Comparison of ENCODE assay signal across 1 cellular context in genomic region chr1:11072216-11072917, GRCh38.
A peak's percentile ranks its signal among the peaks of the same experiment; 100 is the strongest.
TF ChIP-seq lines count a peak whose summit lies in the region.

No MANE protein-coding gene starts in this region.

TF ChIP-seq in GM12878, 131 proteins besides CTCF, POLR2A, EP300 and RAD21:
- no peak for TF ChIP-seq NFIC (IDR thresholded peaks at IDR 0.05; ENCODE audit: low read depth, low read length)
- TF ChIP-seq, protein P1, sequence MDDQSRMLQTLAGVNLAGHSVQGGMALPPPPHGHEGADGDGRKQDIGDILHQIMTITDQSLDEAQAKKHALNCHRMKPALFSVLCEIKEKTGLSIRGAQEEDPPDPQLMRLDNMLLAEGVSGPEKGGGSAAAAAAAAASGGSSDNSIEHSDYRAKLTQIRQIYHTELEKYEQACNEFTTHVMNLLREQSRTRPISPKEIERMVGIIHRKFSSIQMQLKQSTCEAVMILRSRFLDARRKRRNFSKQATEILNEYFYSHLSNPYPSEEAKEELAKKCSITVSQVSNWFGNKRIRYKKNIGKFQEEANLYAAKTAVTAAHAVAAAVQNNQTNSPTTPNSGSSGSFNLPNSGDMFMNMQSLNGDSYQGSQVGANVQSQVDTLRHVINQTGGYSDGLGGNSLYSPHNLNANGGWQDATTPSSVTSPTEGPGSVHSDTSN (IDR thresholded peaks at IDR 0.05; ENCODE audit: insufficient replicate concordance, low read depth, low read length), result no peak
- TF ChIP-seq SMC3 (IDR thresholded peaks at IDR 0.05; ENCODE audit: borderline replicate concordance, low read length), result peak; percentile 14; the same call in 1 of the 2 replicates
- no peak for TF ChIP-seq RELA (IDR thresholded peaks at IDR 0.05; ENCODE audit: borderline replicate concordance, partially characterized antibody)
- TF ChIP-seq SMARCA5 (IDR thresholded peaks at IDR 0.05), result no peak
- no peak for TF ChIP-seq BMI1 (IDR thresholded peaks at IDR 0.05; ENCODE audit: borderline replicate concordance)
- no peak for TF ChIP-seq NKRF (conservative IDR thresholded peaks at IDR 0.05)
- TF ChIP-seq RUNX3 (IDR thresholded peaks at IDR 0.05; ENCODE audit: low read length), result no peak
- no peak for TF ChIP-seq CHD1 (IDR thresholded peaks at IDR 0.05; ENCODE audit: low read depth, low read length)
- no peak for TF ChIP-seq NR2C1 (IDR thresholded peaks at IDR 0.05)
- TF ChIP-seq IRF4 (IDR thresholded peaks at IDR 0.05; ENCODE audit: low read depth, low read length), result peak; percentile 45; the same call in 1 of the 2 replicates
- TF ChIP-seq, protein P2, sequence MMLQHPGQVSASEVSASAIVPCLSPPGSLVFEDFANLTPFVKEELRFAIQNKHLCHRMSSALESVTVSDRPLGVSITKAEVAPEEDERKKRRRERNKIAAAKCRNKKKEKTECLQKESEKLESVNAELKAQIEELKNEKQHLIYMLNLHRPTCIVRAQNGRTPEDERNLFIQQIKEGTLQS (IDR thresholded peaks at IDR 0.05; ENCODE audit: borderline replicate concordance, extremely low read depth, low read depth, low read length), result no peak
- no peak for TF ChIP-seq YY1 (IDR thresholded peaks at IDR 0.05; ENCODE audit: low read depth, low read length)
- no peak for TF ChIP-seq SIX5 (IDR thresholded peaks at IDR 0.05; ENCODE audit: low read depth, low read length, severe bottlenecking)
- no peak for TF ChIP-seq TCF3 (IDR thresholded peaks at IDR 0.05; ENCODE audit: borderline replicate concordance, insufficient read depth, low read depth, low read length)
- 0 out of 2 replicates have a peak, but pooled peaks have one; percentile 9 for TF ChIP-seq CREB1 (IDR thresholded peaks at IDR 0.05; ENCODE audit: low read depth)
- TF ChIP-seq, protein P3, sequence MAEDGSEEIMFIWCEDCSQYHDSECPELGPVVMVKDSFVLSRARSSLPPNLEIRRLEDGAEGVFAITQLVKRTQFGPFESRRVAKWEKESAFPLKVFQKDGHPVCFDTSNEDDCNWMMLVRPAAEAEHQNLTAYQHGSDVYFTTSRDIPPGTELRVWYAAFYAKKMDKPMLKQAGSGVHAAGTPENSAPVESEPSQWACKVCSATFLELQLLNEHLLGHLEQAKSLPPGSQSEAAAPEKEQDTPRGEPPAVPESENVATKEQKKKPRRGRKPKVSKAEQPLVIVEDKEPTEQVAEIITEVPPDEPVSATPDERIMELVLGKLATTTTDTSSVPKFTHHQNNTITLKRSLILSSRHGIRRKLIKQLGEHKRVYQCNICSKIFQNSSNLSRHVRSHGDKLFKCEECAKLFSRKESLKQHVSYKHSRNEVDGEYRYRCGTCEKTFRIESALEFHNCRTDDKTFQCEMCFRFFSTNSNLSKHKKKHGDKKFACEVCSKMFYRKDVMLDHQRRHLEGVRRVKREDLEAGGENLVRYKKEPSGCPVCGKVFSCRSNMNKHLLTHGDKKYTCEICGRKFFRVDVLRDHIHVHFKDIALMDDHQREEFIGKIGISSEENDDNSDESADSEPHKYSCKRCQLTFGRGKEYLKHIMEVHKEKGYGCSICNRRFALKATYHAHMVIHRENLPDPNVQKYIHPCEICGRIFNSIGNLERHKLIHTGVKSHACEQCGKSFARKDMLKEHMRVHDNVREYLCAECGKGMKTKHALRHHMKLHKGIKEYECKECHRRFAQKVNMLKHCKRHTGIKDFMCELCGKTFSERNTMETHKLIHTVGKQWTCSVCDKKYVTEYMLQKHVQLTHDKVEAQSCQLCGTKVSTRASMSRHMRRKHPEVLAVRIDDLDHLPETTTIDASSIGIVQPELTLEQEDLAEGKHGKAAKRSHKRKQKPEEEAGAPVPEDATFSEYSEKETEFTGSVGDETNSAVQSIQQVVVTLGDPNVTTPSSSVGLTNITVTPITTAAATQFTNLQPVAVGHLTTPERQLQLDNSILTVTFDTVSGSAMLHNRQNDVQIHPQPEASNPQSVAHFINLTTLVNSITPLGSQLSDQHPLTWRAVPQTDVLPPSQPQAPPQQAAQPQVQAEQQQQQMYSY (CRISPR knock-in tag; IDR thresholded peaks at IDR 0.05), result no peak
- TF ChIP-seq FOXK2 (IDR thresholded peaks at IDR 0.05), result no peak
- no peak for TF ChIP-seq TBL1XR1 (IDR thresholded peaks at IDR 0.05; ENCODE audit: low read depth, low read length)
- TF ChIP-seq ASH2L (IDR thresholded peaks at IDR 0.05; ENCODE audit: borderline replicate concordance, low read depth), result no peak
- no peak for TF ChIP-seq HDAC2 (IDR thresholded peaks at IDR 0.05)
- no peak for TF ChIP-seq HDAC6 (IDR thresholded peaks at IDR 0.05; ENCODE audit: unreplicated experiment)
- TF ChIP-seq BRCA1 (IDR thresholded peaks at IDR 0.05; ENCODE audit: low read depth, low read length), result no peak
- no peak for TF ChIP-seq NFYA (IDR thresholded peaks at IDR 0.05; ENCODE audit: borderline replicate concordance, low read depth, low read length)
- no peak for TF ChIP-seq SMAD1 (IDR thresholded peaks at IDR 0.05; ENCODE audit: low read depth, partially characterized antibody)
- no peak for TF ChIP-seq TARDBP (IDR thresholded peaks at IDR 0.05; ENCODE audit: borderline replicate concordance)
- no peak for TF ChIP-seq SP1 (IDR thresholded peaks at IDR 0.05; ENCODE audit: low read depth, low read length)
- no peak for TF ChIP-seq ZNF207 (IDR thresholded peaks at IDR 0.05; ENCODE audit: borderline replicate concordance)
- no peak for TF ChIP-seq EZH2 (IDR thresholded peaks at IDR 0.05; ENCODE audit: borderline replicate concordance, control insufficient read depth, low read depth, low read length)
- TF ChIP-seq GABPA (IDR thresholded peaks at IDR 0.05; ENCODE audit: low read depth), result no peak
- no peak for TF ChIP-seq ZNF217 (IDR thresholded peaks at IDR 0.05)
- no peak for TF ChIP-seq EED (IDR thresholded peaks at IDR 0.05; ENCODE audit: low read depth)
- TF ChIP-seq NRF1 (conservative IDR thresholded peaks at IDR 0.05; ENCODE audit: low read depth, low read length), result no peak
- TF ChIP-seq POLR2AphosphoS2 (IDR thresholded peaks at IDR 0.05; ENCODE audit: low read depth, low read length), result no peak
- no peak for TF ChIP-seq HDGF (IDR thresholded peaks at IDR 0.05)
- TF ChIP-seq MXI1 (IDR thresholded peaks at IDR 0.05; ENCODE audit: low read depth, low read length), result no peak
- no peak for TF ChIP-seq HCFC1 (IDR thresholded peaks at IDR 0.05; ENCODE audit: low read length)
- TF ChIP-seq MEF2A (IDR thresholded peaks at IDR 0.05; ENCODE audit: insufficient read depth, low read depth, low read length), result peak; percentile 67; the same call in 1 of the 2 replicates
- no peak for TF ChIP-seq ZSCAN29 (IDR thresholded peaks at IDR 0.05)
- TF ChIP-seq JUNB (IDR thresholded peaks at IDR 0.05), result peak; percentile 44; the same call in 1 of the 2 replicates
TF ChIP-seq in GM12878: peak in this region for 5.
